ENCODE assay signal across 8 cellular contexts in the genomic region with DNA sequence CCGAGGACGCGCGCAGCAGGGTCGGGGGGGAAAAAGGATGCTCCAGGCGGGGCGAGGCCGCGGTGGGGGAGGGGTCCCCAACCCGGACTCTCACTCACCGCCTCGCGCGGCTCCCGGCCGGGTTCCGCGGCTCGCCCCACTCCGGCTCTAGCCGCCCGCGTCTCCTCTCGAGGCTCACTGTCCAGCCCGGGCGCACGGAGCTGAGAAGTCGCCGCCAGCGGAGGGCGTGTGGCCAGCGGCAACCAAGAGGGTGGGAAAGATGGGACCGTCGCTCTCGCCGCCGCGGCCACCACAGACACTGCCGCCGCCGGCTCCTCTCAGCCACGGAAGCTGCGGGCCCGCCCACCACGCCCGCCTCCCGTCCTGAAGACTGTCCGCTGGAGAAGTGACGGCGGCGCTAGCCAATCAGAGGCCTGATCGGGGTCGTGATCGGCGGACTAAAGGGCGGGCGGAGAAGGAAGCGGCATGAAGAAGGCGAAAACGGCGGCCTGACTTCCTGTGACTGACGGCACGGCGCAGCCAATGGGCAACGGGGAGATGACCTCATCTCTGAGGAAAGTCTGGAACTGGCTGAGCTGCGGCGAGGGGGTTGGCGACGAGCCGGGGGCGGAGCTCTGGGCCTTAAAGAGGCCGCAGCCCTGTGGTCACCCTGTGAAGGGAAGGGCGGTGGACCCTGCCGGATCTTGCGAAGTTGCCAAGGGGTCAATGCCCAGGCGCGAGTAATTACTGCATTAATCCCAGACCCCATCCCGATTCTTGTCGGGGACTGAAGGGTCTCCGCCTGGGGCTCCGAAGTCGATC. TPM values are rescaled to one million over a fixed set of nuclear protein-coding genes. Genes with fewer than 3 reads are reported as not detected.
DNase-seq lines count a peak whose midpoint lies in the region; ATAC-seq and TF ChIP-seq lines count a peak whose summit lies in the region.

Gene MRTFA, minus strand, starts transcription at position 340 of the 801 bp plus-strand sequence.

- TF ChIP-seq POLR2A in GM19099 (IDR thresholded peaks at IDR 0.05; ENCODE audit: extremely low read depth, insufficient read length, low read depth), result peak; percentile 88

- ATAC-seq in HG03432 (IDR thresholded peaks at IDR 0.05; ENCODE audit: unreplicated experiment), result peak; percentile 91

- peak; percentile 95 for DNase-seq in AG20443 (ENCODE audit: low spot score)
- DNase-seq in NCI-H510A (lab: John Stamatoyannopoulos, UW), result peak; percentile 95
- peak; percentile 99 for DNase-seq in activated CD4-positive, alpha-beta T cell treated with anti-CD3 and anti-CD28 coated beads for 1 hour
- DNase-seq in cerebellum (ENCODE audit: low spot score), result peak; percentile 99
- peak; percentile 100 for DNase-seq in islet precursor cell
- peak; percentile 99 to 100 (median 99) for DNase-seq in stimulated activated CD4-positive, alpha-beta T cell treated with anti-CD3 and anti-CD28 coated beads, Interleukin-12 subunit alpha, Interleukin-12 subunit beta, amount 100 ng/mL, for 48 hours (ENCODE audit: low read depth in 2 of 3, low spot score in 1 of 3)

RNA-seq across cellular contexts. Expression of gene MRTFA, which starts in this region (rescaled TPM):
- total RNA-seq in cerebellum, result 38.5 TPM

Comparison
In these comparisons a context has a peak if more than half of its experiments do, and no peak if none do; other contexts are left out.
1. Peak in every context shown above with its lines: DNase-seq and ATAC-seq.